In the genomic region with DNA sequence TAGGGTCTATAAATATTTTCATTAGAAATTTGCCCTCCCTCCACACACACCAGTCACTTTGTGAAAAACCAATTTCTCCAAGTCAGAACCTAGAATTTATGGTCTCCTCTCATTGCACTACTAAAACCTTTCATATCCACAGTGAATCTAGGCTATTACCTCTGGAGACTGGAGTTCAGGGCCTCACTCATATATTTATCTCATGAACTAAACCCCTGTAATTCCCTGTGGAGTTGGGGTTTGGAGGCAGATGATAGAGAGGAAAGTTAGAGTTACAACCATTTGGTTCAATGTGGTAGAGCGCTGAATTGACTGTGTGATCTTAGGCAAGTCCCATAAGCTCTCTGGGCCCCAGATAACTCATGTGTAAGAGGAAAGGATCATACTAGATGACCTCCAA, we compare ENCODE assay signal across 22 cellular contexts. TPM values are rescaled to one million over a fixed set of nuclear protein-coding genes. Genes with fewer than 3 reads are reported as not detected.
DNase-seq lines count a peak whose midpoint lies in the region; ATAC-seq and TF ChIP-seq lines count a peak whose summit lies in the region.
"Had no signal": no experiment of that assay in that cellular context is flagged by ENCODE, and none has a peak within 500 bp of the region (broad histone marks: within the 10 kb centered on the region; RNA-seq: fewer than 3 reads in every experiment).

No MANE protein-coding gene starts in this region.

- peaks cover 62% of the 10 kb centered on the region in 2 donors for H3K4me1 ChIP-seq in gastrocnemius medialis
- H3K4me1 ChIP-seq: thyroid gland had no signal

- POLR2A ChIA-PET in CD4-positive, alpha-beta T cell (lab: Charles Lee), result interaction anchor here (1.8 kb wide), 1 partner anchor 10 kb away, joined by 5 read pairs; no protein-coding TSS in a partner anchor

- no peak for DNase-seq in CD4-positive, alpha-beta T cell
- peak; percentile 27 for DNase-seq in LHCN-M2 (ENCODE audit: low read depth)
- peak; percentile 26 for DNase-seq in left kidney (ENCODE audit: low read depth, low spot score)
- DNase-seq in gastrocnemius medialis, result no peak
- no peak for DNase-seq in DMS53 treated with DMSO at 0.1 percent for 48 hours (lab: John Stamatoyannopoulos, UW; ENCODE audit: unreplicated experiment)
- DNase-seq in stimulated activated CD4-positive, alpha-beta T cell treated with anti-CD3 and anti-CD28 coated beads, Interleukin-4, amount 100 ng/mL, for 4 hours, result no peak
- no peak for DNase-seq in NCI-H524 (lab: John Stamatoyannopoulos, UW)
- DNase-seq: activated gamma-delta T cell treated with Interleukin-2 at 50 U/mL for 16 hours, adrenal gland, GM23248, islet precursor cell, KG1, lower lobe of right lung, MM.1S, NCI-H1417, NCI-H446 treated with DMSO at 0.1 percent for 48 hours, SK-N-SH, T-helper 2 cell, thyroid gland had no signal

- intact Hi-C loops in CD4-positive, alpha-beta T cell (cut with DNase I, micrococcal nuclease), result no loop called here
- intact Hi-C loops in gastrocnemius medialis (cut with DNase I; ENCODE audit: low total_unique reads), result loop anchor here (5.0 to 10.0 kb wide), 2 partner anchors 78 to 1405 kb away; partner anchors contain the start of gene VGLL2

- H3K27me3 Mint-ChIP-seq in CD4-positive, alpha-beta T cell, result no peaks in the 10 kb centered on the region
- H3K27me3 Mint-ChIP-seq: stimulated activated naive CD8-positive, alpha-beta T cell treated with anti-CD3 and anti-CD28 coated beads, Interleukin-15, Interleukin-2, amounts not matched to agents 100 ng/mL and 50 ng/mL, for 24 hours had no signal

- TF ChIP-seq CTCF in CD4-positive, alpha-beta T cell (IDR thresholded peaks at IDR 0.05), result no peak
- TF ChIP-seq CTCF in gastrocnemius medialis (IDR thresholded peaks at IDR 0.05 in 4 of 5, conservative IDR thresholded peaks at IDR 0.05 in 1 of 5), result no peak

- ATAC-seq in CD4-positive, alpha-beta T cell (ENCODE audit: poor library complexity), result no peak
- no peak for ATAC-seq in gastrocnemius medialis
- ATAC-seq: lower lobe of right lung had no signal

- H3K27me3 ChIP-seq in CD4-positive, alpha-beta T cell (ENCODE audit: control insufficient read depth, insufficient read depth, low read length), result no peaks in the 10 kb centered on the region
- H3K27me3 ChIP-seq in gastrocnemius medialis, result no peaks in the 10 kb centered on the region
- H3K27me3 ChIP-seq: adrenal gland, BLaER1, thyroid gland had no signal

- no peak for TF ChIP-seq POLR2A in gastrocnemius medialis (IDR thresholded peaks at IDR 0.05)

- no peaks in the 10 kb centered on the region for H3K36me3 ChIP-seq in gastrocnemius medialis
- H3K36me3 ChIP-seq: adrenal gland, BLaER1, lower lobe of right lung, thyroid gland had no signal

- CTCF ChIA-PET in CD4-positive, alpha-beta T cell (lab: Charles Lee), result interaction anchor here (1.5 kb wide), 1 partner anchor 40 kb away, joined by 4 read pairs; no protein-coding TSS in a partner anchor

- H3K4me3 Mint-ChIP-seq in CD4-positive, alpha-beta T cell, result no peak overlapping the region
- H3K4me3 Mint-ChIP-seq: brain; stimulated activated naive CD8-positive, alpha-beta T cell treated with anti-CD3 and anti-CD28 coated beads, Interleukin-15, Interleukin-2, amounts not matched to agents 100 ng/mL and 50 ng/mL, for 24 hours had no signal

- H3K9me3 ChIP-seq in CD4-positive, alpha-beta T cell (ENCODE audit: control insufficient read depth, low read length), result no peaks in the 10 kb centered on the region
- H3K9me3 ChIP-seq in gastrocnemius medialis, result no peaks in the 10 kb centered on the region
- H3K9me3 ChIP-seq: adrenal gland, BLaER1, lower lobe of right lung, SK-N-SH, thyroid gland had no signal

- in situ Hi-C loops in gastrocnemius medialis (cut with MboI; ENCODE audit: low sequenced_read_pairs in 4 of 4), result no loop called here

- H3K4me3 ChIP-seq in gastrocnemius medialis, result no peak overlapping the region
- H3K4me3 ChIP-seq: adrenal gland, BLaER1, GM23248, lower lobe of right lung, thyroid gland had no signal

- no peak overlapping the region for H3K27ac ChIP-seq in CD4-positive, alpha-beta T cell (ENCODE audit: low read depth, low read length)
- peak overlapping the region; percentile 80 to 89 (median 82) for H3K27ac ChIP-seq in gastrocnemius medialis
- H3K27ac ChIP-seq: BLaER1, GM23248, lower lobe of right lung, thyroid gland had no signal

- peak overlapping the region; percentile 87 for H3K27ac Mint-ChIP-seq in CD4-positive, alpha-beta T cell

- no peaks in the 10 kb centered on the region for H3K9me3 Mint-ChIP-seq in CD4-positive, alpha-beta T cell
- H3K9me3 Mint-ChIP-seq: stimulated activated naive CD8-positive, alpha-beta T cell treated with anti-CD3 and anti-CD28 coated beads, Interleukin-15, Interleukin-2, amounts not matched to agents 100 ng/mL and 50 ng/mL, for 24 hours had no signal

- peaks cover 14% of the 10 kb centered on the region for H3K36me3 Mint-ChIP-seq in CD4-positive, alpha-beta T cell (ENCODE audit: low read depth)
- H3K36me3 Mint-ChIP-seq: brain had no signal

- peaks cover 88% of the 10 kb centered on the region for H3K4me1 Mint-ChIP-seq in CD4-positive, alpha-beta T cell (ENCODE audit: low read depth)

RNA-seq across cellular contexts. Expression of gene CEP85L, which starts 18.2 kb away (rescaled TPM):
- total RNA-seq in CD4-positive, alpha-beta T cell, result 10 to 100 TPM; 76.2 to 80.7 TPM
- 9.6 and 10.9 TPM in 2 replicates for total RNA-seq in LHCN-M2 (2014; rRNA removed)
- polyA plus RNA-seq in LHCN-M2 (2012), result 1.5 TPM
- 10 to 100 TPM; 15.6 to 22.8 (median 21.9) TPM for total RNA-seq in gastrocnemius medialis

Comparison
In these comparisons a context has a peak if more than half of its experiments do, and no peak if none do; other contexts are left out.
1. DNase-seq: peak in LHCN-M2 (single experiment) and left kidney (single experiment); none in CD4-positive, alpha-beta T cell (0 of 10), gastrocnemius medialis (0 of 2), DMS53 treated with DMSO at 0.1 percent for 48 hours (single experiment), stimulated activated CD4-positive, alpha-beta T cell treated with anti-CD3 and anti-CD28 coated beads, Interleukin-4, amount 100 ng/mL, for 4 hours (0 of 2) and NCI-H524 (0 of 2).